Comparison of ENCODE assay signal across 1 cellular context in the genomic region with DNA sequence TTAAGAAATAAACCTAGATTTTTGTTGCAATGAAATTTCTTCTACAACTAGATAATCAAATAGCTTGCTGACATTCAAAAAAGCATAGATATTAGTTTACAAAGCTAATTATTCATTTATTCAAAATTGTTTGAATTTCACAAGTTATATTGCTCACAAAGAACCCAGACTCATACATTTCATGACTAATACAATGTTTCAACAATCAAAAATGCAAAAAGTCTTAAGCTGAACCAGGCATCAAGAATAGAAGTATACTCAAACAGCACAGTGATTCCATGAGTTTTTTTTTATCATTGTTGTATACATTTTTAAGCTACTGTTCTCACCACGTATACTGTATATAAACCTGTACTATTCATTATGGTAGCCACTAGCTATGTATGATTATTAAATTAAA.
TF ChIP-seq lines count a peak whose summit lies in the region.

No MANE protein-coding gene starts in this region.

TF ChIP-seq in IMR-90, 13 proteins besides CTCF, POLR2A, EP300 and RAD21:
- TF ChIP-seq CEBPB (IDR thresholded peaks at IDR 0.05; ENCODE audit: low read depth, low read length) (peak; percentile 46; the same call in 1 of the 2 replicates), FOS (IDR thresholded peaks at IDR 0.05; ENCODE audit: low read depth, low read length) (peak; percentile 38; the same call in 1 of the 2 replicates), SMC3 (IDR thresholded peaks at IDR 0.05; ENCODE audit: low read depth, low read length) (no peak)
